ENCODE assay signal across 2 cellular contexts in the genomic region with DNA sequence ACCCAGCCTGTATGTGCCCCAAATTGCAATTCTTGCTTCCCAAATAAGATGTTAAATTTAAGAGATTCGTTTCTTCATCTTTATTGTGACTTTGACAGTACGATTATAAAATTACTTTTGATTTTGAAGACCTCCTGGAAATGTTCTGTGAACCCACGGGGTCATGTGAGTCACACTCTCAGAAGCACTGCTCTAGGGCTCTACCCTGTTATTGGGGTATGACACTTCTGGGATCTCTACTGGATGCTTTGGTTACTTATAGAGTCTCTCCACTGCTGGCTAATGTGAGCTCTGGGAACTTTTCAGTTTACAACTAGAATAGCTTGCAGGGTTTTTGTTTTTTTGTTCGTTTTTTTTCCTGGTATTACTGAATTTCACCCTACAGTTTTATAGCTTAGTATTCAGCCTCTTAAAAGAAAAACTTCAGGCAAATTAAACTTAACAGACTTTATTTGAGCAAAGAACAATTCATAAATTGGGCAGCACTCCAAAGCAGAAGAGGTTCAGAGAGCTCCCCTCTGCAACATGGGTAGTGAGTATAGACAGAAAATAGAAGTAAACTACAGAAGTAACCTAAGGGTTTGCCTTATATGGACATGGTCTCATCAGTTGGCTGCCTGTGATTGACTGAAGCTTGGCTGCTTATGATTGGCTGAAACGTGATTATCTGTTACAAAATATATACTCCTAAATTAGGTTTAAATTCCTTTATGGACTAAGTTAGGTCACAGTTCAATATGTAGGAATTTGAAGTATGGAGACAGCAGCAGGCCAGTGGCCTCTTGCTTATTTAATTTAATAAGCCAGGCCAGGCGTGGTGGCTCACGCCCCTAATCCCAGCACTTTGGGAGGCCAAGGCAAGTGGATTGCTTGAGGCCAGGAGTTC.
TF ChIP-seq lines count a peak whose summit lies in the region.

No MANE protein-coding gene starts in this region.

TF ChIP-seq in HEK293, 187 proteins besides CTCF, POLR2A, EP300 and RAD21:
- TF ChIP-seq ZNF600 (tag by site-specific recombination; IDR thresholded peaks at IDR 0.05): no peak
- TF ChIP-seq ZNF549 (tag by site-specific recombination; IDR thresholded peaks at IDR 0.05): peak; percentile 98
- TF ChIP-seq ZNF157 (tag by site-specific recombination; IDR thresholded peaks at IDR 0.05): no peak
- TF ChIP-seq, protein P1, sequence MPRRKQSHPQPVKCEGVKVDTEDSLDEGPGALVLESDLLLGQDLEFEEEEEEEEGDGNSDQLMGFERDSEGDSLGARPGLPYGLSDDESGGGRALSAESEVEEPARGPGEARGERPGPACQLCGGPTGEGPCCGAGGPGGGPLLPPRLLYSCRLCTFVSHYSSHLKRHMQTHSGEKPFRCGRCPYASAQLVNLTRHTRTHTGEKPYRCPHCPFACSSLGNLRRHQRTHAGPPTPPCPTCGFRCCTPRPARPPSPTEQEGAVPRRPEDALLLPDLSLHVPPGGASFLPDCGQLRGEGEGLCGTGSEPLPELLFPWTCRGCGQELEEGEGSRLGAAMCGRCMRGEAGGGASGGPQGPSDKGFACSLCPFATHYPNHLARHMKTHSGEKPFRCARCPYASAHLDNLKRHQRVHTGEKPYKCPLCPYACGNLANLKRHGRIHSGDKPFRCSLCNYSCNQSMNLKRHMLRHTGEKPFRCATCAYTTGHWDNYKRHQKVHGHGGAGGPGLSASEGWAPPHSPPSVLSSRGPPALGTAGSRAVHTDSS (tag by site-specific recombination; IDR thresholded peaks at IDR 0.05): no peak
- TF ChIP-seq MZF1 (tag by site-specific recombination; IDR thresholded peaks at IDR 0.05; ENCODE audit: borderline replicate concordance): no peak
- no peak for TF ChIP-seq ZNF473 (tag by site-specific recombination; IDR thresholded peaks at IDR 0.05)
- TF ChIP-seq ZNF155 (tag by site-specific recombination; IDR thresholded peaks at IDR 0.05): no peak
- TF ChIP-seq SETDB1 (IDR thresholded peaks at IDR 0.05; ENCODE audit: insufficient read length, low read length): peak; percentile 47
- no peak for TF ChIP-seq ZNF341 (tag by site-specific recombination; IDR thresholded peaks at IDR 0.05; ENCODE audit: low read depth)

TF ChIP-seq in K562, 482 proteins besides CTCF, POLR2A, EP300 and RAD21:
- peak in 1 of 2 experiments; percentile 91; a peak in 2 of 4 replicates for TF ChIP-seq SRF (CRISPR knock-in tag; IDR thresholded peaks at IDR 0.05)
- TF ChIP-seq ZNF146 (CRISPR knock-in tag; IDR thresholded peaks at IDR 0.05; ENCODE audit: unreplicated experiment): no peak
- TF ChIP-seq, protein P2, sequence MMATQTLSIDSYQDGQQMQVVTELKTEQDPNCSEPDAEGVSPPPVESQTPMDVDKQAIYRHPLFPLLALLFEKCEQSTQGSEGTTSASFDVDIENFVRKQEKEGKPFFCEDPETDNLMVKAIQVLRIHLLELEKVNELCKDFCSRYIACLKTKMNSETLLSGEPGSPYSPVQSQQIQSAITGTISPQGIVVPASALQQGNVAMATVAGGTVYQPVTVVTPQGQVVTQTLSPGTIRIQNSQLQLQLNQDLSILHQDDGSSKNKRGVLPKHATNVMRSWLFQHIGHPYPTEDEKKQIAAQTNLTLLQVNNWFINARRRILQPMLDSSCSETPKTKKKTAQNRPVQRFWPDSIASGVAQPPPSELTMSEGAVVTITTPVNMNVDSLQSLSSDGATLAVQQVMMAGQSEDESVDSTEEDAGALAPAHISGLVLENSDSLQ (IDR thresholded peaks at IDR 0.05): peak; percentile 61
- TF ChIP-seq CTBP1 (IDR thresholded peaks at IDR 0.05; ENCODE audit: borderline replicate concordance): no peak
- no peak for TF ChIP-seq POLR2B (IDR thresholded peaks at IDR 0.05; ENCODE audit: low read depth, partially characterized antibody)
TF ChIP-seq in K562: peak in this region for 2.
